Comparison of ENCODE assay signal across 17 cellular contexts in the genomic region with DNA sequence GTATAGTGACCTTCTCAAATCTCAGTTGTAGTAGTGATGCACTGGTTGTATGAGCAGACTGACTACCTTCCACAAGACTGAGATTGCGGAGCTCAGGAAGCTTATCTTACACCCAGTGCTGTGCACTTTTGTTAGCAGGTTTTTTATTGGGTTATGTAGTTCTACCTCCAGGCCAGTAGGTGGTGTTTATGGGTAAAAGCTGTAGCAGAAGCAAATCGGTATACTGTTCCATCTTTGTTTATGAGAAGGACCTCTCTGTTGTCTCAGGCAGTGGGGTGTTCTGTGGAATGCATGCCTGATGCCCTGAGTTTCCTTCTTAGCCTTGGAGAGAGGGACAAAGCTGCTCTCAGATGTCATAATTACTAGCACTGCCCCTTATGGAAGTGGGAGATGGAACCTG.
DNase-seq lines count a peak whose midpoint lies in the region; ATAC-seq and TF ChIP-seq lines count a peak whose summit lies in the region.
"Had no signal": no experiment of that assay in that cellular context is flagged by ENCODE, and none has a peak within 500 bp of the region (broad histone marks: within the 10 kb centered on the region; RNA-seq: fewer than 3 reads in every experiment).

No MANE protein-coding gene starts in this region.

- H3K36me3 ChIP-seq in DOHH2 (ENCODE audit: control insufficient read depth, low read length), result no peaks in the 10 kb centered on the region
- no peaks in the 10 kb centered on the region for H3K36me3 ChIP-seq in OCI-LY7 (ENCODE audit: insufficient read depth, low read length)
- no peaks in the 10 kb centered on the region for H3K36me3 ChIP-seq in H7 (replicated peaks; ENCODE audit: control insufficient read depth, insufficient read depth, low read length)
- H3K36me3 ChIP-seq: MG63, ovary had no signal

- no peaks in the 10 kb centered on the region for H3K27me3 ChIP-seq in DOHH2 (ENCODE audit: control insufficient read depth, low read length)
- no peaks in the 10 kb centered on the region for H3K27me3 ChIP-seq in H7 (ENCODE audit: control insufficient read depth, insufficient read depth, low read length)
- H3K27me3 ChIP-seq: MG63, ovary had no signal

- H3K4me3 ChIP-seq in DOHH2 (ENCODE audit: low read length), result no peak overlapping the region
- no peak overlapping the region for H3K4me3 ChIP-seq in OCI-LY7 (ENCODE audit: low read depth, low read length, poor library complexity, severe bottlenecking)
- no peak overlapping the region for H3K4me3 ChIP-seq in fibroblast of villous mesenchyme (ENCODE audit: low read depth, low read length)
- H3K4me3 ChIP-seq in H7 (ENCODE audit: insufficient read depth, low read depth, low read length), result no peak overlapping the region
- H3K4me3 ChIP-seq: MG63, ovary had no signal

- H3K9me2 ChIP-seq in DOHH2 (replicated peaks; ENCODE audit: control insufficient read depth, low read length) (no peaks in the 10 kb centered on the region), OCI-LY7 (ENCODE audit: insufficient read depth, low read length) (no peaks in the 10 kb centered on the region)

- no TSS peak for BruUV-seq in OCI-LY7 (replicated peaks; lab: Mats Ljungman, UMichigan)

- CTCF ChIA-PET in OCI-LY7 (lab: Charles Lee; ENCODE audit: unreplicated experiment), result no interaction called here

- H3K4me1 ChIP-seq in DOHH2 (ENCODE audit: control insufficient read depth, low read length), result no peaks in the 10 kb centered on the region
- no peaks in the 10 kb centered on the region for H3K4me1 ChIP-seq in OCI-LY7 (ENCODE audit: insufficient read depth, low read length, poor library complexity, severe bottlenecking)

- H3K4me2 ChIP-seq in DOHH2 (ENCODE audit: low read length) (no peak overlapping the region), OCI-LY7 (ENCODE audit: low read length) (no peak overlapping the region)

- POLR2A ChIA-PET in OCI-LY7 (lab: Charles Lee), result no interaction called here

- no peaks in the 10 kb centered on the region for H3F3A ChIP-seq in DOHH2 (ENCODE audit: control insufficient read depth, insufficient read depth)

- intact Hi-C loops in OCI-LY7 (cut with micrococcal nuclease; ENCODE audit: unreplicated experiment), result no loop called here
- intact Hi-C loops in left cardiac atrium (cut with DNase I), result no loop called here

- H3K9me3 ChIP-seq in DOHH2 (ENCODE audit: control insufficient read depth, insufficient read depth, low read length) (peaks cover 4% of the 10 kb centered on the region; the same call in 1 of the 2 replicates), OCI-LY7 (ENCODE audit: low read length) (no peaks in the 10 kb centered on the region)
- H3K9me3 ChIP-seq: MG63, ovary had no signal

- DNase-seq in OCI-LY7 (ENCODE audit: low spot score) (peak; percentile 2), fibroblast of villous mesenchyme (ENCODE audit: low read depth) (no peak), left cardiac atrium (no peak), H7 (no peak), left lobe of liver (ENCODE audit: low spot score) (no peak)
- DNase-seq: activated naive CD8-positive, alpha-beta T cell treated with anti-CD3 and anti-CD28 coated beads, Interleukin-2, amount 50 U/mL, for 24 hours; caudate nucleus; DMS 273 treated with DMSO at 0.1 percent for 48 hours; effector CD4-positive, alpha-beta T cell; MG63; NCI-H2081; NCI-H774; ovary; T-cell had no signal

- H3K79me2 ChIP-seq in DOHH2 (ENCODE audit: control insufficient read depth, low read length) (no peaks in the 10 kb centered on the region), OCI-LY7 (ENCODE audit: insufficient read depth, low read depth, low read length) (no peaks in the 10 kb centered on the region)

- TF ChIP-seq CTCF in DOHH2 (IDR thresholded peaks at IDR 0.05; ENCODE audit: low read depth, low read length, poor library complexity, severe bottlenecking), result peak; percentile 47
- peak; percentile 66 for TF ChIP-seq CTCF in OCI-LY7 (conservative IDR thresholded peaks at IDR 0.05; ENCODE audit: low read length)
- peak; percentile 14 for TF ChIP-seq CTCF in fibroblast of villous mesenchyme (IDR thresholded peaks at IDR 0.05; ENCODE audit: insufficient read depth, low read depth, low read length)

- ATAC-seq in HG02623 (IDR thresholded peaks at IDR 0.05; ENCODE audit: unreplicated experiment), result peak; percentile 58
- no peak for ATAC-seq in HG03439 (IDR thresholded peaks at IDR 0.05; ENCODE audit: unreplicated experiment)
- ATAC-seq in left cardiac atrium, result no peak
- ATAC-seq in left lobe of liver, result no peak
- ATAC-seq: activated naive CD8-positive, alpha-beta T cell treated with anti-CD3 and anti-CD28 coated beads, Interleukin-2, amount 50 U/mL, for 24 hours; T-cell had no signal

- H4K20me1 ChIP-seq in DOHH2 (ENCODE audit: control insufficient read depth, insufficient read depth, low read depth, low read length) (no peaks in the 10 kb centered on the region), OCI-LY7 (ENCODE audit: insufficient read depth, low read length) (no peaks in the 10 kb centered on the region)

- no peak overlapping the region for H3K27ac ChIP-seq in DOHH2 (ENCODE audit: low read depth, low read length)
- no peak overlapping the region for H3K27ac ChIP-seq in OCI-LY7 (ENCODE audit: low read depth, low read length, poor library complexity, severe bottlenecking)
- H3K27ac ChIP-seq: ovary had no signal

- no peak overlapping the region for H2AFZ ChIP-seq in OCI-LY7 (ENCODE audit: low read length)

Comparison
In these comparisons a context has a peak if more than half of its experiments do, and no peak if none do; other contexts are left out.
1. CTCF ChIP-seq: peak in every context shown above with its lines; median percentile 66 in OCI-LY7; 47 in DOHH2; 14 in fibroblast of villous mesenchyme.